Comparison of ENCODE assay signal across 30 cellular contexts in genomic region chr5:56662891-56663290, GRCh38.
"Had no signal": no experiment of that assay in that cellular context is flagged by ENCODE, and none has a peak within 500 bp of the region (broad histone marks: within the 10 kb centered on the region; RNA-seq: fewer than 3 reads in every experiment).

No MANE protein-coding gene starts in this region.

- H3K27ac Mint-ChIP-seq: activated CD4-positive, alpha-beta memory T cell treated with anti-CD3 and anti-CD28 coated beads for 36 hours; activated naive CD4-positive, alpha-beta T cell treated with anti-CD3 and anti-CD28 coated beads, Interleukin-2, amount 10 ng/mL, durations not matched to agents 7 days and 5 days; activated naive CD8-positive, alpha-beta T cell; activated naive CD8-positive, alpha-beta T cell treated with anti-CD3 and anti-CD28 coated beads, Interleukin-2, amount 50 U/mL, for 24 hours had no signal

- H3K27me3 Mint-ChIP-seq: activated B cell treated with CpG ODN at 0.5 μM for 24 hours; activated CD4-positive, alpha-beta memory T cell treated with anti-CD3 and anti-CD28 coated beads for 36 hours; activated naive CD8-positive, alpha-beta T cell had no signal

- H3K4me3 Mint-ChIP-seq: activated B cell treated with CpG ODN at 0.5 μM for 24 hours; activated CD4-positive, alpha-beta memory T cell treated with anti-CD3 and anti-CD28 coated beads for 36 hours; activated naive CD4-positive, alpha-beta T cell treated with anti-CD3 and anti-CD28 coated beads, Interleukin-2, amount 10 ng/mL, durations not matched to agents 7 days and 5 days; activated naive CD8-positive, alpha-beta T cell; activated naive CD8-positive, alpha-beta T cell treated with anti-CD3 and anti-CD28 coated beads, Interleukin-2, amount 50 U/mL, for 24 hours had no signal

- ATAC-seq: activated naive CD8-positive, alpha-beta T cell treated with anti-CD3 and anti-CD28 coated beads, Interleukin-2, amount 50 U/mL, for 24 hours had no signal

- DNase-seq: activated B cell treated with CpG ODN at 0.5 μM for 24 hours; activated CD4-positive, alpha-beta memory T cell treated with anti-CD3 and anti-CD28 coated beads for 36 hours; activated CD4-positive, alpha-beta T cell treated with anti-CD3 and anti-CD28 coated beads for 4 hours; activated CD4-positive, alpha-beta T cell treated with anti-CD3 and anti-CD28 coated beads, Interleukin-2, amount 50 U/mL, for 1 hour; activated CD4-positive, CD25-positive, alpha-beta regulatory T cell treated with anti-CD3 and anti-CD28 coated beads, Interleukin-2, amount 50 U/mL, for 72 hours; activated CD8-positive, alpha-beta memory T cell treated with anti-CD3 and anti-CD28 coated beads, Interleukin-2, amount 50 U/mL, for 4 hours; activated effector memory CD4-positive, alpha-beta T cell treated with Interleukin-2 at 50 U/mL for 16 hours; activated naive CD4-positive, alpha-beta T cell treated with anti-CD3 and anti-CD28 coated beads, Interleukin-2, amount 10 ng/mL, durations not matched to agents 7 days and 5 days; activated naive CD8-positive, alpha-beta T cell treated with anti-CD3 and anti-CD28 coated beads, Interleukin-2, amount 50 U/mL, for 24 hours; activated T-cell treated with anti-CD3 and anti-CD28 coated beads, Interleukin-2, amount 50 U/mL, for 48 hours; anterior cingulate cortex; brain microvascular endothelial cell; central memory CD4-positive, alpha-beta T cell; NCI-H1092 treated with DMSO at 0.1 percent for 48 hours; NCI-H1417; NCI-H187; NCI-H2029 treated with DMSO at 0.1 percent for 48 hours; NCI-H2107; NCI-H2171; NCI-H510A; NCI-H526; NCI-H748 treated with DMSO at 0.1 percent for 48 hours; NK-92 treated with Interleukin-12 subunit alpha and Interleukin-12 subunit beta, amount 100 ng/mL, for 24 hours; OCI-M1; Right ventricle myocardium superior; SW 1271; T-helper 1 cell; T-helper 9 cell had no signal

- H3K36me3 Mint-ChIP-seq: activated CD4-positive, alpha-beta memory T cell treated with anti-CD3 and anti-CD28 coated beads for 36 hours had no signal

- H3K27me3 ChIP-seq: brain microvascular endothelial cell had no signal

- H3K27ac ChIP-seq: brain microvascular endothelial cell, VCaP had no signal

- H3K36me3 ChIP-seq: brain microvascular endothelial cell had no signal

- H3K9me3 Mint-ChIP-seq: activated naive CD8-positive, alpha-beta T cell treated with anti-CD3 and anti-CD28 coated beads, Interleukin-2, amount 50 U/mL, for 24 hours had no signal
